Comparison of ENCODE assay signal across 1 cellular context in the genomic region with DNA sequence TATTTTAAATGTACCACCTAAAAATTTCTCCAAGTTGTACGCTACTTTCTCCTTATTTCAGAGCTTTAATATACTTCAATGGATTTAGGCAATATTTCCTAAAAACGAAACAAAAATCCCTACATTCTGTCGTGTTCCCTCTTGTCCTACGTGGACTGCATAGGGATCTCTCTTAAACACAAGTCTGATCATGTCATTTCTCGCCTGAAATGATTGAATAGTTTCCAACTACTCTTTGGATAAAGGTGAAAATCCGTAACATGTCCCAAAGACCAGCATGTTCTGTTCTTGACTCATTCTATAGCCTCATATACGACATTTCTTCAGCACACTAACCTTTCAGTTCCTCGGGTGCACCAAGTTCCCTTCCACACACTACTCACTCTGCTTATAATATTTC.
TF ChIP-seq lines count a peak whose summit lies in the region.

No MANE protein-coding gene starts in this region.

TF ChIP-seq in SK-N-SH, 30 proteins besides CTCF, POLR2A, EP300 and RAD21:
- TF ChIP-seq RFX5 (IDR thresholded peaks at IDR 0.05; ENCODE audit: low read length) (no peak), SIN3A (IDR thresholded peaks at IDR 0.05; ENCODE audit: borderline replicate concordance, low read depth, low read length) (no peak), YY1 (IDR thresholded peaks at IDR 0.05; ENCODE audit: low read depth) (no peak), TEAD4 (IDR thresholded peaks at IDR 0.05; ENCODE audit: borderline replicate concordance, insufficient read depth) (no peak)
